1 cellular context compared by ENCODE assay signal in the genomic region with DNA sequence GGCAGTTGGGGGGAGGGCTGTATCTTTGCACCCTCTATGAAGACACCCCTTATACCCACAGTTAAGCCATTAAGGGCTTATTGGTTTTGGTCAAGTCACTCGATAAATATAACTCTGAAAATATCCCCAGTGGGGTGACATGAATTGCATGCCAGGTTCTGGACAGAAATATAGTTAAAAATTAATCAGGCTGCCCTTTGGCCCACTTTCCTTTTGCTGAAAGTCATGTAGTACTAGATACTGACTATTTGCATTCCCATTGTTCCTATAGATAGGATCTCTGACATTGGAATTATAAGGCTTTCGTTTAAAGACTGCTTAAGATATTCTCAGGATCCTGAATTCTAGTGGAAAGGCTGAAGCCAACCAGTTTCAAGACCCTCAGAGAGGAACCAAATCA.
A peak's percentile ranks its signal among the peaks of the same experiment; 100 is the strongest.
TF ChIP-seq lines count a peak whose summit lies in the region.

No MANE protein-coding gene starts in this region.

TF ChIP-seq in liver, 16 proteins besides CTCF, POLR2A, EP300 and RAD21 (continued from another document):
- TF ChIP-seq REST (IDR thresholded peaks at IDR 0.05), result no peak
- TF ChIP-seq, protein P1, sequence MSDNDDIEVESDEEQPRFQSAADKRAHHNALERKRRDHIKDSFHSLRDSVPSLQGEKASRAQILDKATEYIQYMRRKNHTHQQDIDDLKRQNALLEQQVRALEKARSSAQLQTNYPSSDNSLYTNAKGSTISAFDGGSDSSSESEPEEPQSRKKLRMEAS (IDR thresholded peaks at IDR 0.05), result no peak
- no peak for TF ChIP-seq EGR1 (IDR thresholded peaks at IDR 0.05; ENCODE audit: low read depth in 2 of 2)
- no peak for TF ChIP-seq TAF1 (conservative IDR thresholded peaks at IDR 0.05)
- peak in 1 of 2 donors; percentile 9 for TF ChIP-seq HNF4A (conservative IDR thresholded peaks at IDR 0.05)
- TF ChIP-seq YY1 (IDR thresholded peaks at IDR 0.05), result peak; percentile 10
- peak; percentile 87 for TF ChIP-seq SP1 (IDR thresholded peaks at IDR 0.05)
- TF ChIP-seq, protein P2, sequence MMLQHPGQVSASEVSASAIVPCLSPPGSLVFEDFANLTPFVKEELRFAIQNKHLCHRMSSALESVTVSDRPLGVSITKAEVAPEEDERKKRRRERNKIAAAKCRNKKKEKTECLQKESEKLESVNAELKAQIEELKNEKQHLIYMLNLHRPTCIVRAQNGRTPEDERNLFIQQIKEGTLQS (IDR thresholded peaks at IDR 0.05), result no peak
- TF ChIP-seq NR2F2 (IDR thresholded peaks at IDR 0.05), result no peak
- no peak for TF ChIP-seq HNF4G (IDR thresholded peaks at IDR 0.05)
- no peak for TF ChIP-seq FOXA1 (IDR thresholded peaks at IDR 0.05)
- TF ChIP-seq RXRA (IDR thresholded peaks at IDR 0.05), result peak; percentile 68 to 75
- peak in 1 of 2 donors; percentile 16 for TF ChIP-seq JUND (IDR thresholded peaks at IDR 0.05)
TF ChIP-seq in liver: peak in this region for 5.
